ENCODE assay signal across 8 cellular contexts in genomic region chr2:163348843-163349395, GRCh38.
DNase-seq lines count a peak whose midpoint lies in the region; ATAC-seq and TF ChIP-seq lines count a peak whose summit lies in the region.

No MANE protein-coding gene starts in this region.

- H3K36me3 Mint-ChIP-seq in progenitor cell of endocrine pancreas (ENCODE audit: insufficient read depth): no peaks in the 10 kb centered on the region
- H3K36me3 Mint-ChIP-seq in CD4-positive, alpha-beta memory T cell: no peaks in the 10 kb centered on the region

- WGBS in gastroesophageal sphincter (ENCODE audit: low coverage in 1 of 2), 2 donors: 59 to 80% methylated on average over 9 of the region's 9 CpGs

- H3K9me3 Mint-ChIP-seq in progenitor cell of endocrine pancreas (ENCODE audit: low read depth): no peaks in the 10 kb centered on the region
- peaks cover 0 to 7% (median 0%) of the 10 kb centered on the region in 8 donors for H3K9me3 Mint-ChIP-seq in CD4-positive, alpha-beta memory T cell

- peak overlapping the region; percentile 79 for H3K4me3 Mint-ChIP-seq in progenitor cell of endocrine pancreas (ENCODE audit: low read depth)
- peak overlapping the region in 3 of 8 donors; percentile 33 to 63 (median 55) for H3K4me3 Mint-ChIP-seq in CD4-positive, alpha-beta memory T cell

- no peaks in the 10 kb centered on the region for H3K27me3 ChIP-seq in gastroesophageal sphincter
- no peaks in the 10 kb centered on the region for H3K27me3 ChIP-seq in CD4-positive, alpha-beta memory T cell (ENCODE audit: insufficient read depth, low read length)

- peaks cover 7% of the 10 kb centered on the region for H3K27me3 Mint-ChIP-seq in progenitor cell of endocrine pancreas
- H3K27me3 Mint-ChIP-seq in CD4-positive, alpha-beta memory T cell: peaks cover 0 to 3% of the 10 kb centered on the region in 2 donors

- peaks cover 20% of the 10 kb centered on the region for H3K4me1 Mint-ChIP-seq in progenitor cell of endocrine pancreas (ENCODE audit: low read depth)
- H3K4me1 Mint-ChIP-seq in CD4-positive, alpha-beta memory T cell: peaks cover 0 to 5% (median 0%) of the 10 kb centered on the region in 4 donors

- in situ Hi-C loops in G401 (cut with HindIII; ENCODE audit: low sequenced_read_pairs): no loop called here

- POLR2A ChIA-PET in CD4-positive, alpha-beta memory T cell (lab: Charles Lee; ENCODE audit: partially characterized antibody): no interaction called here

- no peaks in the 10 kb centered on the region for H3K9me3 ChIP-seq in gastroesophageal sphincter
- no peaks in the 10 kb centered on the region for H3K9me3 ChIP-seq in CD4-positive, alpha-beta memory T cell (ENCODE audit: control insufficient read depth in 1 of 2, low read length in 2 of 2)

- no peak for TF ChIP-seq POLR2A in gastroesophageal sphincter (IDR thresholded peaks at IDR 0.05)

- TF ChIP-seq EP300 in gastroesophageal sphincter (IDR thresholded peaks at IDR 0.05): no peak

- H3K36me3 ChIP-seq in gastroesophageal sphincter: no peaks in the 10 kb centered on the region
- no peaks in the 10 kb centered on the region for H3K36me3 ChIP-seq in CD4-positive, alpha-beta memory T cell (ENCODE audit: insufficient read depth, low read length)

- ATAC-seq in gastroesophageal sphincter (no peak), HG02571 (IDR thresholded peaks at IDR 0.05; ENCODE audit: unreplicated experiment) (no peak)

- TF ChIP-seq CTCF in gastroesophageal sphincter (IDR thresholded peaks at IDR 0.05) (no peak), progenitor cell of endocrine pancreas (IDR thresholded peaks at IDR 0.05; ENCODE audit: unreplicated experiment) (no peak)

- CTCF ChIA-PET in CD4-positive, alpha-beta memory T cell (lab: Charles Lee; ENCODE audit: partially characterized antibody): no interaction called here

- intact Hi-C loops in CD4-positive, alpha-beta memory T cell (cut with micrococcal nuclease): no loop called here

- H3K4me1 ChIP-seq in gastroesophageal sphincter: peaks cover 0 to 26% (median 0%) of the 10 kb centered on the region in 3 donors
- H3K4me1 ChIP-seq in CD4-positive, alpha-beta memory T cell (ENCODE audit: insufficient read depth, low read length): no peaks in the 10 kb centered on the region

- H3K4me3 ChIP-seq in gastroesophageal sphincter: peak overlapping the region; percentile 40 to 55
- no peak overlapping the region for H3K4me3 ChIP-seq in CD4-positive, alpha-beta memory T cell (ENCODE audit: low read length in 2 of 2)

- peak overlapping the region; percentile 98 for H3K27ac Mint-ChIP-seq in progenitor cell of endocrine pancreas
- H3K27ac Mint-ChIP-seq in CD4-positive, alpha-beta memory T cell: peak overlapping the region in 1 of 7 donors; percentile 49

- H3K27ac ChIP-seq in gastroesophageal sphincter: peak overlapping the region; percentile 29 to 87 (median 86)
- H3K27ac ChIP-seq in CD4-positive, alpha-beta memory T cell (ENCODE audit: low read depth, low read length): no peak overlapping the region

- DNase-seq in G401 (ENCODE audit: low spot score) (peak; percentile 67), RPMI7951 (ENCODE audit: low read depth) (peak; percentile 92), progenitor cell of endocrine pancreas (ENCODE audit: low spot score, unreplicated experiment) (no peak), NCI-H2029 treated with DMSO at 0.1 percent for 48 hours (lab: John Stamatoyannopoulos, UW) (no peak), NCI-H526 treated with DMSO at 0.1 percent for 48 hours (lab: John Stamatoyannopoulos, UW) (no peak)
- no peak for DNase-seq in CD4-positive, alpha-beta memory T cell

Comparison
In these comparisons a context has a peak if more than half of its experiments do, and no peak if none do; other contexts are left out.
1. DNase-seq: peak in G401 (single experiment) and RPMI7951 (single experiment); none in progenitor cell of endocrine pancreas (single experiment), CD4-positive, alpha-beta memory T cell (0 of 5), NCI-H2029 treated with DMSO at 0.1 percent for 48 hours (single experiment) and NCI-H526 treated with DMSO at 0.1 percent for 48 hours (single experiment).
2. H3K4me3 ChIP-seq: peak in gastroesophageal sphincter (2 of 2); none in CD4-positive, alpha-beta memory T cell (0 of 2).